Comparison of ENCODE assay signal across 8 cellular contexts in genomic region chr19:14570864-14571527, GRCh38. TPM values are rescaled to one million over a fixed set of nuclear protein-coding genes. Genes with fewer than 3 reads are reported as not detected.
DNase-seq lines count a peak whose midpoint lies in the region; ATAC-seq and TF ChIP-seq lines count a peak whose summit lies in the region.

No MANE protein-coding gene starts in this region.

- no peak for ATAC-seq in foreskin keratinocyte
- no peak for ATAC-seq in GM19467 (IDR thresholded peaks at IDR 0.05; ENCODE audit: unreplicated experiment)

- H3K4me3 ChIP-seq in GM12865 (ENCODE audit: low read depth, low read length) (peak overlapping the region; percentile 77), skeletal muscle cell (ENCODE audit: low read depth, low read length) (peak overlapping the region; percentile 97)

- no peak for DNase-seq in GM12865 (ENCODE audit: low read depth)
- no peak for DNase-seq in foreskin keratinocyte
- DNase-seq in skeletal muscle cell (ENCODE audit: low read depth) = no peak
- no peak for DNase-seq in stimulated activated CD4-positive, alpha-beta T cell treated with anti-CD3 and anti-CD28 coated beads, Interleukin-4, amount 100 ng/mL, for 24 hours
- no peak for DNase-seq in globus pallidus (ENCODE audit: low spot score)
- DNase-seq in NCI-H2227 (lab: John Stamatoyannopoulos, UW; ENCODE audit: unreplicated experiment) = no peak

- no peaks in the 10 kb centered on the region for H3K27me3 ChIP-seq in foreskin keratinocyte

- H3K4me1 ChIP-seq in foreskin keratinocyte = no peaks in the 10 kb centered on the region

- peak overlapping the region; percentile 90 for H3K27ac ChIP-seq in VCaP
- H3K27ac ChIP-seq in foreskin keratinocyte = peak overlapping the region; percentile 71

- TF ChIP-seq CTCF in GM12865 (IDR thresholded peaks at IDR 0.05; ENCODE audit: insufficient read depth, low read depth, low read length, missing control alignments) (no peak), VCaP (conservative IDR thresholded peaks at IDR 0.05) (no peak), foreskin keratinocyte (conservative IDR thresholded peaks at IDR 0.05) (no peak)

RNA-seq across cellular contexts. Expression of gene NDUFB7, which starts 0.9 kb away (rescaled TPM):
- total RNA-seq in foreskin keratinocyte = 253 and 266 TPM in 2 replicates
- polyA plus RNA-seq in foreskin keratinocyte = 401 and 458 TPM in 2 replicates

RNA-seq across cellular contexts. Expression of gene CLEC17A, which starts 11.9 kb away (rescaled TPM):
- not detected in 2 replicates for total RNA-seq in foreskin keratinocyte
- not detected in 2 replicates for polyA plus RNA-seq in foreskin keratinocyte

RNA-seq across cellular contexts. Expression of gene TECR, which starts 41.6 kb away (rescaled TPM):
- 137 and 146 TPM in 2 replicates for total RNA-seq in foreskin keratinocyte
- 287 and 299 TPM in 2 replicates for polyA plus RNA-seq in foreskin keratinocyte

RNA-seq across cellular contexts. Expression of gene DNAJB1, which starts 52.8 kb away (rescaled TPM):
- 184 and 196 TPM in 2 replicates for total RNA-seq in foreskin keratinocyte
- polyA plus RNA-seq in foreskin keratinocyte = 158 and 184 TPM in 2 replicates
